1 cellular context compared by ENCODE assay signal in the genomic region with DNA sequence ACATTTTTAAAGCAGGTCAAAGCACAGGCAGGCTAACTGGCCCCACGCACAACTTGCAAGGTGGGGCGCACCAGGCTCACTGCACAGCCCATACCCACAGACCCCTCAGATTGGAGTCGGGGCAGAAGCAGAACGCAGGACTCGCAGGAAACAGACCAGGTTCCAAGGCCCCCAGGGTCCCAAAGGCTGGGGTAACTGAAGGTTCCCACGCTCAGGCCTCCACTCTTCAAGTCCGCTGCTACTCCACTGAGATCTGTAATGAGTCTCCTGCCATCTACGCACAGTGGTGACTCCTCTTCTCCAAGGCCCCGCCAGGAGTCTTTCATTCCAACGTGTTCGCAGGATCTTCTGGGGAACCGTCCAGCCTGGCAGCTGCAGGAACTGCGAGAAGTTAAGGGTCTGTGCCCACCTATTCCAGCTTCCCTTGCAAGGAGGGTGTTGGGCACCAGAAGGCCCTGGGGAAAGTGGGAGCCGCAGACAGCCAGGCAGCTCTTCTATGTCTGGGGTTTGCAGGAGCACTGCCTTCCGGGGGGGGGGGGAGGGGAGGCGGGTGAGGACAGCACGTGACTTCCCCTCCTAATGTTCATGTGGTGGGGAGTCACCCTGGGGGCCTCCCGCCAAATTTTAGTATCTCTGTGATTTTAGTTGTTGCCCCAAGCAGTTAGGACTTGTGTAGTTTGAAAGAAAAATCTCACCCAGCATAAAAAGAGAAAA.
TF ChIP-seq lines count a peak whose summit lies in the region.

No MANE protein-coding gene starts in this region.

TF ChIP-seq in HepG2, 621 proteins besides CTCF, POLR2A, EP300 and RAD21 (continued from another document):
- TF ChIP-seq ZNF263 (CRISPR knock-in tag; IDR thresholded peaks at IDR 0.05) (peak; percentile 81), GABPA (IDR thresholded peaks at IDR 0.05; ENCODE audit: low read depth, low read length) (no peak), GABPA (CRISPR knock-in tag; IDR thresholded peaks at IDR 0.05; ENCODE audit: low read depth) (0 out of 2 replicates have a peak, but pooled peaks have one; percentile 16), ZNF136 (CRISPR knock-in tag; IDR thresholded peaks at IDR 0.05; ENCODE audit: low read depth) (no peak), NONO (IDR thresholded peaks at IDR 0.05) (no peak), NONO (CRISPR knock-in tag; conservative IDR thresholded peaks at IDR 0.05) (0 out of 2 replicates have a peak, but pooled peaks have one; percentile 7), ZNF230 (CRISPR knock-in tag; IDR thresholded peaks at IDR 0.05) (no peak), KDM4B (CRISPR knock-in tag; IDR thresholded peaks at IDR 0.05) (no peak), HMGXB4 (CRISPR knock-in tag; IDR thresholded peaks at IDR 0.05; ENCODE audit: borderline replicate concordance in 1 of 2, low read depth in 1 of 2) (no peak; a peak in 1 of 4 replicates), NFIB (CRISPR knock-in tag; IDR thresholded peaks at IDR 0.05; ENCODE audit: borderline replicate concordance) (0 out of 2 replicates have a peak, but pooled peaks have one; percentile 18), CAMTA2 (CRISPR knock-in tag; IDR thresholded peaks at IDR 0.05; ENCODE audit: borderline replicate concordance) (0 out of 2 replicates have a peak, but pooled peaks have one; percentile 41), FIP1L1 (IDR thresholded peaks at IDR 0.05; ENCODE audit: borderline replicate concordance, insufficient read depth, low read depth, low read length) (no peak)
- TF ChIP-seq, protein P1, sequence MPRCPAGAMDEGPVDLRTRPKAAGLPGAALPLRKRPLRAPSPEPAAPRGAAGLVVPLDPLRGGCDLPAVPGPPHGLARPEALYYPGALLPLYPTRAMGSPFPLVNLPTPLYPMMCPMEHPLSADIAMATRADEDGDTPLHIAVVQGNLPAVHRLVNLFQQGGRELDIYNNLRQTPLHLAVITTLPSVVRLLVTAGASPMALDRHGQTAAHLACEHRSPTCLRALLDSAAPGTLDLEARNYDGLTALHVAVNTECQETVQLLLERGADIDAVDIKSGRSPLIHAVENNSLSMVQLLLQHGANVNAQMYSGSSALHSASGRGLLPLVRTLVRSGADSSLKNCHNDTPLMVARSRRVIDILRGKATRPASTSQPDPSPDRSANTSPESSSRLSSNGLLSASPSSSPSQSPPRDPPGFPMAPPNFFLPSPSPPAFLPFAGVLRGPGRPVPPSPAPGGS (CRISPR knock-in tag; IDR thresholded peaks at IDR 0.05): no peak
- TF ChIP-seq, protein P2, sequence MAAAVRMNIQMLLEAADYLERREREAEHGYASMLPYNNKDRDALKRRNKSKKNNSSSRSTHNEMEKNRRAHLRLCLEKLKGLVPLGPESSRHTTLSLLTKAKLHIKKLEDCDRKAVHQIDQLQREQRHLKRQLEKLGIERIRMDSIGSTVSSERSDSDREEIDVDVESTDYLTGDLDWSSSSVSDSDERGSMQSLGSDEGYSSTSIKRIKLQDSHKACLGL (CRISPR knock-in tag; IDR thresholded peaks at IDR 0.05): no peak
- TF ChIP-seq, protein P3, sequence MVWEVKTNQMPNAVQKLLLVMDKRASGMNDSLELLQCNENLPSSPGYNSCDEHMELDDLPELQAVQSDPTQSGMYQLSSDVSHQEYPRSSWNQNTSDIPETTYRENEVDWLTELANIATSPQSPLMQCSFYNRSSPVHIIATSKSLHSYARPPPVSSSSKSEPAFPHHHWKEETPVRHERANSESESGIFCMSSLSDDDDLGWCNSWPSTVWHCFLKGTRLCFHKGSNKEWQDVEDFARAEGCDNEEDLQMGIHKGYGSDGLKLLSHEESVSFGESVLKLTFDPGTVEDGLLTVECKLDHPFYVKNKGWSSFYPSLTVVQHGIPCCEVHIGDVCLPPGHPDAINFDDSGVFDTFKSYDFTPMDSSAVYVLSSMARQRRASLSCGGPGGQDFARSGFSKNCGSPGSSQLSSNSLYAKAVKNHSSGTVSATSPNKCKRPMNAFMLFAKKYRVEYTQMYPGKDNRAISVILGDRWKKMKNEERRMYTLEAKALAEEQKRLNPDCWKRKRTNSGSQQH (CRISPR knock-in tag; IDR thresholded peaks at IDR 0.05; ENCODE audit: low read depth): no peak
- TF ChIP-seq, protein P4, sequence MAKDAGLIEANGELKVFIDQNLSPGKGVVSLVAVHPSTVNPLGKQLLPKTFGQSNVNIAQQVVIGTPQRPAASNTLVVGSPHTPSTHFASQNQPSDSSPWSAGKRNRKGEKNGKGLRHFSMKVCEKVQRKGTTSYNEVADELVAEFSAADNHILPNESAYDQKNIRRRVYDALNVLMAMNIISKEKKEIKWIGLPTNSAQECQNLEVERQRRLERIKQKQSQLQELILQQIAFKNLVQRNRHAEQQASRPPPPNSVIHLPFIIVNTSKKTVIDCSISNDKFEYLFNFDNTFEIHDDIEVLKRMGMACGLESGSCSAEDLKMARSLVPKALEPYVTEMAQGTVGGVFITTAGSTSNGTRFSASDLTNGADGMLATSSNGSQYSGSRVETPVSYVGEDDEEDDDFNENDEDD (CRISPR knock-in tag; IDR thresholded peaks at IDR 0.05; ENCODE audit: borderline replicate concordance): 0 out of 2 replicates have a peak, but pooled peaks have one; percentile 22
- TF ChIP-seq, protein P5, sequence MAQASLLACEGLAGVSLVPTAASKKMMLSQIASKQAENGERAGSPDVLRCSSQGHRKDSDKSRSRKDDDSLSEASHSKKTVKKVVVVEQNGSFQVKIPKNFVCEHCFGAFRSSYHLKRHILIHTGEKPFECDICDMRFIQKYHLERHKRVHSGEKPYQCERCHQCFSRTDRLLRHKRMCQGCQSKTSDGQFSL (CRISPR knock-in tag; IDR thresholded peaks at IDR 0.05): 0 out of 2 replicates have a peak, but pooled peaks have one; percentile 21
